In the genomic region with DNA sequence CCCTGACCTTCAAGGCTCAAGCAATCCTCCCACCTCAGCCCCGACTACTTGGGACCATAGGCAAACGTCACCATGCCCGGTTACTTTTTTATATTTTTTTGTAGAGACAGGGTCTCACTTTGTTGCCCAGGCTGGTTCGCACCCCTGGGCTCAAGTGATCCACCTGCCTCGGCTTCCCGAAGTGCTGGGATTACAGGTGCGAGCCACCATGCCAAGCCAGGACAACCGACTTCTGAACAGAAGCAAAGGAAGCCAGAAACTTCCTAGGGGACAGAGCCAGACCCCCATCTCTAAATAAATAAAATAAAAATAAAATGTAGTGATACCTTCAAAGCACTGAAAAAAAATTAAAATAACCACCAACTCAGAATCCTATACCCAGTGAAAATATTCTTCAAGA, we compare ENCODE assay signal across 7 cellular contexts.
"Had no signal": no experiment of that assay in that cellular context is flagged by ENCODE, and none has a peak within 500 bp of the region (broad histone marks: within the 10 kb centered on the region; RNA-seq: fewer than 3 reads in every experiment).

No MANE protein-coding gene starts in this region.

- H3K4me1 ChIP-seq: HAP-1 had no signal

- H3K9ac ChIP-seq: GM23248 had no signal

- H3K4me3 ChIP-seq: GM23248, HAP-1 had no signal

- H2AFZ ChIP-seq: GM23248 had no signal

- H3K27ac Mint-ChIP-seq: HFFc6, IgD-negative memory B cell had no signal

- H3K9me3 ChIP-seq: HAP-1 had no signal

- DNase-seq: GM23248, GOT3, H7, HFFc6 had no signal

- H3K36me3 Mint-ChIP-seq: IgD-negative memory B cell had no signal

- H3K9me3 Mint-ChIP-seq: HFFc6, IgD-negative memory B cell had no signal

- H3K27ac ChIP-seq: GM23248, HL-60 had no signal

- H3K4me3 Mint-ChIP-seq: HFFc6, IgD-negative memory B cell had no signal

- H3K36me3 ChIP-seq: HAP-1 had no signal
